In genomic region chr3:131174752-131175151, GRCh38 we compare ENCODE assay signal across 8 cellular contexts.
DNase-seq lines count a peak whose midpoint lies in the region; ATAC-seq, FAIRE-seq and TF ChIP-seq lines count a peak whose summit lies in the region.

No MANE protein-coding gene starts in this region.

- DNase-seq in GM12891 (ENCODE audit: insufficient read length, low spot score), result peak; percentile 10
- DNase-seq in HL-60 (ENCODE audit: low read depth in 1 of 2, low spot score in 1 of 2), result peak in 1 of 2 experiments; percentile 61
- DNase-seq in H1 (ENCODE audit: low read depth in 1 of 2, low spot score in 2 of 2), result no peak
- DNase-seq in SIG-M5 treated with dmso at 0.1 percent for 504 hours (lab: John Stamatoyannopoulos, UW; ENCODE audit: unreplicated experiment), result no peak
- DNase-seq in urothelium cell line (ENCODE audit: low spot score), result no peak
- DNase-seq in LoVo (ENCODE audit: low spot score), result no peak
- no peak for DNase-seq in tibial nerve (ENCODE audit: low spot score in 2 of 2)

- H3K27me3 ChIP-seq in HL-60 (ENCODE audit: insufficient read depth, poor library complexity, severe bottlenecking) (no peaks in the 10 kb centered on the region), H1 (replicated peaks in 1 of 4; ENCODE audit: control insufficient read depth in 3 of 4, extremely low read depth in 1 of 4, insufficient read depth in 3 of 4, low read length in 3 of 4) (no peaks in the 10 kb centered on the region), tibial nerve (no peaks in the 10 kb centered on the region)

- H2BK5ac ChIP-seq in H1 (ENCODE audit: low read depth, low read length), result no peak overlapping the region

- TF ChIP-seq POLR2A in GM12891 (IDR thresholded peaks at IDR 0.05; ENCODE audit: low read depth, low read length) (no peak), H1 (IDR thresholded peaks at IDR 0.05; ENCODE audit: control extremely low read depth in 1 of 2, low read depth in 2 of 2, low read length in 2 of 2) (no peak), tibial nerve (IDR thresholded peaks at IDR 0.05) (no peak)

- H3K27ac ChIP-seq in HL-60 (replicated peaks), result peak overlapping the region; percentile 24; the same call in 1 of the 2 replicates
- no peak overlapping the region for H3K27ac ChIP-seq in H1 (ENCODE audit: low read depth, low read length)
- no peak overlapping the region for H3K27ac ChIP-seq in tibial nerve

- no peak overlapping the region for H2BK12ac ChIP-seq in H1 (ENCODE audit: low read depth, low read length)

- H4K5ac ChIP-seq in H1 (ENCODE audit: insufficient read length, low read depth, low read length), result no peak overlapping the region

- no peak overlapping the region for H2AK5ac ChIP-seq in H1 (ENCODE audit: low read depth, low read length)

- no peak for TF ChIP-seq CTCF in HL-60 (IDR thresholded peaks at IDR 0.05; ENCODE audit: insufficient read depth, low read length)
- no peak for TF ChIP-seq CTCF in H1 (IDR thresholded peaks at IDR 0.05; ENCODE audit: control extremely low read depth in 1 of 3, insufficient read depth in 1 of 3, low read depth in 1 of 3, low read length in 3 of 3)
- TF ChIP-seq CTCF in tibial nerve (IDR thresholded peaks at IDR 0.05), result no peak

- H3K4me2 ChIP-seq in H1 (ENCODE audit: insufficient read depth in 1 of 2, low read depth in 2 of 2, low read length in 2 of 2), result no peak overlapping the region

- H3K4me1 ChIP-seq in H1 (replicated peaks in 1 of 4; ENCODE audit: control insufficient read depth in 3 of 4, insufficient read depth in 4 of 4, low read length in 3 of 4) (no peaks in the 10 kb centered on the region; a peak in 1 of 7 replicates), tibial nerve (no peaks in the 10 kb centered on the region)

- 0 out of 2 replicates have a peak overlapping the region, but pooled peaks have one; percentile 50 for H2AFZ ChIP-seq in H1 (ENCODE audit: low read length)

- TF ChIP-seq EP300 in H1 (IDR thresholded peaks at IDR 0.05; ENCODE audit: borderline replicate concordance in 1 of 2, low read depth in 2 of 2, low read length in 2 of 2) (no peak), tibial nerve (IDR thresholded peaks at IDR 0.05) (no peak)

- no peaks in the 10 kb centered on the region for H3K79me1 ChIP-seq in H1 (ENCODE audit: low read depth, low read length)

- H3K4ac ChIP-seq in H1 (replicated peaks; ENCODE audit: insufficient read length, low read depth, low read length), result no peak overlapping the region

- H4K91ac ChIP-seq in H1 (replicated peaks; ENCODE audit: insufficient read length, low read length), result no peak overlapping the region

- no peak overlapping the region for H3K56ac ChIP-seq in H1 (replicated peaks; ENCODE audit: insufficient read length, low read depth, low read length)

- H2BK15ac ChIP-seq in H1 (ENCODE audit: low read length), result no peak overlapping the region

- H2BK20ac ChIP-seq in H1 (ENCODE audit: low read length), result no peak overlapping the region

- POLR2A ChIA-PET in H1 (lab: Charles Lee; ENCODE audit: partially characterized antibody), result no interaction called here

- H3K23ac ChIP-seq in H1 (ENCODE audit: insufficient read length), result no peak overlapping the region

- no peaks in the 10 kb centered on the region for H4K20me1 ChIP-seq in H1 (replicated peaks in 1 of 2; ENCODE audit: control insufficient read depth in 1 of 2, insufficient read depth in 2 of 2, low read length in 2 of 2)

- CTCF ChIA-PET in H1 (lab: Charles Lee; ENCODE audit: partially characterized antibody), result no interaction called here

- WGBS in H1 (ENCODE audit: extremely low coverage in 1 of 2, insufficient coverage in 1 of 2, insufficient read length in 1 of 2, insufficient replicate concordance in 2 of 2, low coverage in 1 of 2, low lambda C conversion rate in 2 of 2, missing lambda C conversion rate in 1 of 2), 2 experiments, result 95% methylated on average over 1 of the region's 1 CpG; no CpG with 5 or more reads in 1 of the 2 experiments
- WGBS in tibial nerve, 2 donors, result 85 to 88% methylated on average over 1 of the region's 1 CpG

- FAIRE-seq in GM12891 (lab: Jason Lieb, UNC), result peak; percentile 82
- no peak for FAIRE-seq in H1 (lab: Jason Lieb, UNC)
- no peak for FAIRE-seq in urothelium cell line (lab: Jason Lieb, UNC)

- H3K36me3 ChIP-seq in H1 (ENCODE audit: control insufficient read depth in 2 of 4, insufficient read depth in 4 of 4, low read length in 3 of 4) (no peaks in the 10 kb centered on the region), tibial nerve (peaks cover 0 to 54% (median 0%) of the 10 kb centered on the region in 3 donors)

- H3K9ac ChIP-seq in H1 (replicated peaks in 1 of 4; ENCODE audit: extremely low read depth in 1 of 4, low read depth in 3 of 4, low read length in 3 of 4), result no peak overlapping the region

- no peak overlapping the region for H2BK120ac ChIP-seq in H1 (replicated peaks; ENCODE audit: low read depth, low read length)

- ATAC-seq in GM21381 (IDR thresholded peaks at IDR 0.05; ENCODE audit: unreplicated experiment), result peak; percentile 98

- H3K9me3 ChIP-seq in H1 (ENCODE audit: insufficient read depth in 2 of 2, low read depth in 1 of 2, low read length in 1 of 2), result no peaks in the 10 kb centered on the region
- H3K9me3 ChIP-seq in tibial nerve, result peaks cover 0 to 4% (median 0%) of the 10 kb centered on the region in 4 donors

- H3K23me2 ChIP-seq in H1 (ENCODE audit: low read depth, low read length), result no peaks in the 10 kb centered on the region

- H3K18ac ChIP-seq in H1 (ENCODE audit: extremely low read depth, low read length), result no peak overlapping the region

- H3K79me2 ChIP-seq in H1 (ENCODE audit: control insufficient read depth in 1 of 2, insufficient read depth in 2 of 2, low read length in 2 of 2), result no peaks in the 10 kb centered on the region

- no peak overlapping the region for H3K4me3 ChIP-seq in HL-60 (replicated peaks; ENCODE audit: insufficient read depth, low read length)
- H3K4me3 ChIP-seq in H1 (ENCODE audit: extremely low read depth in 1 of 4, insufficient read depth in 2 of 4, low read depth in 3 of 4, low read length in 4 of 4), result no peak overlapping the region
- H3K4me3 ChIP-seq in tibial nerve, result no peak overlapping the region

- TF ChIP-seq RAD21 in H1 (IDR thresholded peaks at IDR 0.05 in 1 of 2, conservative IDR thresholded peaks at IDR 0.05 in 1 of 2; ENCODE audit: low read depth in 2 of 2, low read length in 2 of 2), result no peak

- no peak overlapping the region for H4K8ac ChIP-seq in H1 (ENCODE audit: extremely low read depth, insufficient read depth, low read length)

- no peak overlapping the region for H3K14ac ChIP-seq in H1 (ENCODE audit: insufficient read length)

TF ChIP-seq in GM12891, 5 proteins besides CTCF, POLR2A, EP300 and RAD21:
- TF ChIP-seq SPI1 (IDR thresholded peaks at IDR 0.05; ENCODE audit: low read depth, low read length) (no peak), POU2F2 (IDR thresholded peaks at IDR 0.05; ENCODE audit: low read depth, low read length) (no peak), TAF1 (IDR thresholded peaks at IDR 0.05; ENCODE audit: low read depth, low read length) (no peak), PAX5 (IDR thresholded peaks at IDR 0.05; ENCODE audit: insufficient read depth, low read length, severe bottlenecking) (no peak), POLR2AphosphoS5 (IDR thresholded peaks at IDR 0.05; ENCODE audit: low read depth, low read length) (no peak)

TF ChIP-seq in H1, 55 proteins besides CTCF, POLR2A, EP300 and RAD21:
- TF ChIP-seq CBX8 (IDR thresholded peaks at IDR 0.05; ENCODE audit: borderline replicate concordance, low read depth, low read length), result no peak
